32 cellular contexts compared by ENCODE assay signal in the genomic region with DNA sequence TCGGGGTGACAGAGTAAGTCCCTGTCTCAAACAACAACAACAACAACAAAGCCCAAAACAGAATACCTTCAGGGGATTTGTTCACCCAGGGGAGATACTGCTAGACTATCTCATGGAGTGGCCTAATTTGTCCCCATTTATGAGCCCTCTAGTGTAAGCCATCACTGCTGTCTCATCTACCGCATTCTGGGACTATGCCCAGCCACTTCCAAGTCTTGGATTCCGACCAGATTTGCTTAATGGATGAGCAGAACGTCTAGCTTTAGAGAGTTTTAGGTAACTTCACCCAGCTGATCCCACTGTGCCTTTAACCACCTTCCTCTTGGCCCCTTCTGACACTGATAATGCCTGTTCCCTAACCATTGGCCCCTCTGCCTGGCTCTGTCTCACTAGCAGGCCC. TPM values are rescaled to one million over a fixed set of nuclear protein-coding genes. Genes with fewer than 3 reads are reported as not detected.
DNase-seq lines count a peak whose midpoint lies in the region; ATAC-seq, FAIRE-seq and TF ChIP-seq lines count a peak whose summit lies in the region.
"Had no signal": no experiment of that assay in that cellular context is flagged by ENCODE, and none has a peak within 500 bp of the region (broad histone marks: within the 10 kb centered on the region; RNA-seq: fewer than 3 reads in every experiment).

No MANE protein-coding gene starts in this region.

- peak overlapping the region; percentile 42 for H4K8ac ChIP-seq in mesenchymal stem cell (ENCODE audit: low read length)

- peak; percentile 35 for DNase-seq in GM04504 (ENCODE audit: low read depth)
- DNase-seq in PC-3: peak; percentile 44
- no peak for DNase-seq in bronchial epithelial cell (ENCODE audit: low read depth)
- DNase-seq in mesenchymal stem cell: no peak
- DNase-seq in small intestine: no peak
- no peak for DNase-seq in aorta
- no peak for DNase-seq in WERI-Rb-1
- DNase-seq: activated CD4-positive, alpha-beta T cell treated with anti-CD3 and anti-CD28 coated beads, Interleukin-2, amount 10 ng/mL, durations not matched to agents 7 days and 5 days; activated effector memory CD4-positive, alpha-beta T cell treated with anti-CD3 and anti-CD28 coated beads, Interleukin-2, amount 50 U/mL, for 16 hours; activated T-cell treated with anti-CD3 and anti-CD28 coated beads, Interleukin-2, amount 50 U/mL, for 24 hours; anterior cingulate cortex; central memory CD4-positive, alpha-beta T cell; dermis blood vessel endothelial cell; GDM1; HCEC 1CT; NCI-H1436 treated with DMSO at 0.1 percent for 48 hours; NCI-H2107; NCI-H345; posterior cingulate gyrus; SHP77 treated with DMSO at 0.1 percent for 48 hours; stimulated activated CD4-positive, alpha-beta T cell treated with anti-CD3 and anti-CD28 coated beads, Interleukin-4, amount 100 ng/mL, for 1 hour; stomach; SW 1271; T-helper 9 cell had no signal

- H2BK5ac ChIP-seq in mesenchymal stem cell (ENCODE audit: low read depth, low read length, poor library complexity, severe bottlenecking): no peak overlapping the region

- H3K9me2 ChIP-seq in PC-3 (replicated peaks; ENCODE audit: low read length): no peaks in the 10 kb centered on the region

- H3K36me3 ChIP-seq in PC-3 (ENCODE audit: low read depth, low read length): no peaks in the 10 kb centered on the region
- no peaks in the 10 kb centered on the region for H3K36me3 ChIP-seq in bronchial epithelial cell (ENCODE audit: control insufficient read depth, insufficient read depth, low read length)
- peaks cover 0 to 25% of the 10 kb centered on the region in 2 experiments for H3K36me3 ChIP-seq in mesenchymal stem cell (ENCODE audit: control insufficient read depth in 1 of 2, insufficient read depth in 2 of 2, low read depth in 1 of 2, low read length in 2 of 2)
- no peaks in the 10 kb centered on the region for H3K36me3 ChIP-seq in small intestine (ENCODE audit: control insufficient read depth in 2 of 2, insufficient read depth in 2 of 2, low read length in 2 of 2)
- peaks cover 0 to 2% of the 10 kb centered on the region in 2 donors for H3K36me3 ChIP-seq in aorta (ENCODE audit: control insufficient read depth in 1 of 2, insufficient read depth in 2 of 2, low read length in 1 of 2)
- H3K36me3 ChIP-seq in WERI-Rb-1: no peaks in the 10 kb centered on the region
- H3K36me3 ChIP-seq: BLaER1 treated with 17β-estradiol and CSF1 and Interleukin-3, amounts not matched to agents 10 nM and 100 nM; stomach had no signal

- H3F3A ChIP-seq in PC-3 (ENCODE audit: low read length, unreplicated experiment): no peaks in the 10 kb centered on the region

- no peak for TF ChIP-seq CTCF in PC-3 (conservative IDR thresholded peaks at IDR 0.05; ENCODE audit: low read depth, low read length)
- no peak for TF ChIP-seq CTCF in bronchial epithelial cell (IDR thresholded peaks at IDR 0.05; ENCODE audit: insufficient read depth, low read length, severe bottlenecking)
- no peak for TF ChIP-seq CTCF in WERI-Rb-1 (IDR thresholded peaks at IDR 0.05; ENCODE audit: low read depth, low read length)

- POLR2A ChIA-PET in PC-3 (lab: Charles Lee; ENCODE audit: unreplicated experiment): no interaction called here

- H3K27ac ChIP-seq in PC-3 (ENCODE audit: low read length): no peak overlapping the region
- no peak overlapping the region for H3K27ac ChIP-seq in mesenchymal stem cell (ENCODE audit: low read length, poor library complexity, severe bottlenecking)
- no peak overlapping the region for H3K27ac ChIP-seq in small intestine (ENCODE audit: low read depth in 1 of 2, low read length in 1 of 2)
- no peak overlapping the region for H3K27ac ChIP-seq in aorta (ENCODE audit: low read depth in 1 of 2, low read length in 2 of 2)
- no peak overlapping the region for H3K27ac ChIP-seq in WERI-Rb-1
- H3K27ac ChIP-seq: BLaER1 treated with 17β-estradiol and CSF1 and Interleukin-3, amounts not matched to agents 10 nM and 100 nM; HL-60; neutrophil; stomach; tibial nerve had no signal

- peak overlapping the region in 1 of 2 experiments; percentile 42 for H2BK12ac ChIP-seq in mesenchymal stem cell (ENCODE audit: low read length in 2 of 2)

- H3K14ac ChIP-seq in mesenchymal stem cell (ENCODE audit: low read length in 2 of 2): peak overlapping the region in 1 of 2 experiments; percentile 37

- H3K4ac ChIP-seq in mesenchymal stem cell (ENCODE audit: low read depth in 1 of 2, low read length in 2 of 2): no peak overlapping the region

- H3K9ac ChIP-seq in PC-3 (ENCODE audit: low read length): no peak overlapping the region
- H3K9ac ChIP-seq in mesenchymal stem cell (ENCODE audit: low read length): no peak overlapping the region
- H3K9ac ChIP-seq: BLaER1 treated with 17β-estradiol and CSF1 and Interleukin-3, amounts not matched to agents 10 nM and 100 nM had no signal

- no peak overlapping the region for H2BK120ac ChIP-seq in mesenchymal stem cell (ENCODE audit: low read depth, low read length)

- H2AFZ ChIP-seq in PC-3 (ENCODE audit: low read length) (no peak overlapping the region), mesenchymal stem cell (ENCODE audit: low read depth, low read length) (no peak overlapping the region)

- no peak overlapping the region for H2BK15ac ChIP-seq in mesenchymal stem cell (ENCODE audit: low read depth, poor library complexity, severe bottlenecking)

- H3K4me2 ChIP-seq in PC-3 (ENCODE audit: low read length): no peak overlapping the region
- no peak overlapping the region for H3K4me2 ChIP-seq in mesenchymal stem cell (ENCODE audit: low read length, poor library complexity, severe bottlenecking)
- H3K4me2 ChIP-seq: BLaER1 treated with 17β-estradiol and CSF1 and Interleukin-3, amounts not matched to agents 10 nM and 100 nM had no signal

- no peak overlapping the region for H2AK5ac ChIP-seq in mesenchymal stem cell (ENCODE audit: low read length, severe bottlenecking)

- H3K27me3 ChIP-seq in PC-3 (ENCODE audit: low read length) (no peaks in the 10 kb centered on the region), bronchial epithelial cell (ENCODE audit: control insufficient read depth, insufficient read depth, low read length) (no peaks in the 10 kb centered on the region), mesenchymal stem cell (ENCODE audit: control insufficient read depth in 1 of 2, insufficient read depth in 1 of 2, low read length in 2 of 2) (no peaks in the 10 kb centered on the region), small intestine (ENCODE audit: control insufficient read depth in 2 of 2, insufficient read depth in 2 of 2, low read length in 2 of 2) (no peaks in the 10 kb centered on the region), aorta (ENCODE audit: control insufficient read depth in 1 of 2, insufficient read depth in 2 of 2, low read length in 1 of 2) (no peaks in the 10 kb centered on the region), WERI-Rb-1 (ENCODE audit: insufficient read depth, low read depth, severe bottlenecking) (no peaks in the 10 kb centered on the region)
- H3K27me3 ChIP-seq: BLaER1 treated with 17β-estradiol and CSF1 and Interleukin-3, amounts not matched to agents 10 nM and 100 nM; neutrophil; stomach; tibial nerve had no signal

- H3K4me3 ChIP-seq in PC-3 (ENCODE audit: low read length): no peak overlapping the region
- no peak overlapping the region for H3K4me3 ChIP-seq in bronchial epithelial cell (ENCODE audit: low read depth, low read length)
- no peak overlapping the region for H3K4me3 ChIP-seq in mesenchymal stem cell (ENCODE audit: insufficient read depth in 1 of 2, low read depth in 1 of 2, low read length in 2 of 2)
- no peak overlapping the region for H3K4me3 ChIP-seq in small intestine (ENCODE audit: low read depth in 1 of 2, low read length in 2 of 2)
- H3K4me3 ChIP-seq in aorta (ENCODE audit: low read length in 2 of 2): no peak overlapping the region
- no peak overlapping the region for H3K4me3 ChIP-seq in WERI-Rb-1 (ENCODE audit: low read depth, low read length)
- H3K4me3 ChIP-seq: BLaER1 treated with 17β-estradiol and CSF1 and Interleukin-3, amounts not matched to agents 10 nM and 100 nM; stomach; tibial nerve had no signal

- CTCF ChIA-PET in PC-3 (lab: Charles Lee): no interaction called here

- no TSS peak for BruUV-seq in PC-3 (replicated peaks; lab: Mats Ljungman, UMichigan)

- H3K9me3 ChIP-seq in PC-3 (ENCODE audit: low read length) (no peaks in the 10 kb centered on the region), mesenchymal stem cell (ENCODE audit: control insufficient read depth, low read length) (no peaks in the 10 kb centered on the region), small intestine (ENCODE audit: control insufficient read depth, low read depth) (no peaks in the 10 kb centered on the region), aorta (ENCODE audit: control insufficient read depth, low read length) (peaks cover 1% of the 10 kb centered on the region), WERI-Rb-1 (ENCODE audit: severe bottlenecking) (no peaks in the 10 kb centered on the region)
- H3K9me3 ChIP-seq: BLaER1 treated with 17β-estradiol and CSF1 and Interleukin-3, amounts not matched to agents 10 nM and 100 nM; neutrophil; stomach; tibial nerve had no signal

- FAIRE-seq in bronchial epithelial cell (lab: Jason Lieb, UNC): peak; percentile 28
- FAIRE-seq in small intestine (lab: Jason Lieb, UNC): no peak
- FAIRE-seq: RCC 7860 had no signal

- intact Hi-C loops in PC-3 (cut with micrococcal nuclease): no loop called here
- intact Hi-C loops in aorta (cut with DNase I): no loop called here

- H3K79me2 ChIP-seq in PC-3 (ENCODE audit: low read length): no peaks in the 10 kb centered on the region

- no peak overlapping the region for H4K91ac ChIP-seq in mesenchymal stem cell (ENCODE audit: low read length)

- 97% methylated on average over 4 of the region's 4 CpGs for WGBS in mesenchymal stem cell
- WGBS in small intestine, 3 donors: 71 to 82% (median 79%) methylated on average over 4 of the region's 4 CpGs
- 79 to 87% methylated on average over 4 of the region's 4 CpGs for WGBS in aorta, 2 donors

- H4K20me1 ChIP-seq in PC-3 (ENCODE audit: low read length): no peaks in the 10 kb centered on the region
- H4K20me1 ChIP-seq: BLaER1 treated with 17β-estradiol and CSF1 and Interleukin-3, amounts not matched to agents 10 nM and 100 nM had no signal

- H3K4me1 ChIP-seq in PC-3 (ENCODE audit: insufficient read depth, low read length) (peaks cover 16% of the 10 kb centered on the region), mesenchymal stem cell (ENCODE audit: control insufficient read depth, insufficient read depth, low read depth, low read length) (peaks cover 8% of the 10 kb centered on the region), small intestine (ENCODE audit: control insufficient read depth in 2 of 2, insufficient read depth in 1 of 2, low read depth in 1 of 2, low read length in 1 of 2) (no peaks in the 10 kb centered on the region), aorta (ENCODE audit: control insufficient read depth in 1 of 2, insufficient read depth in 2 of 2, low read length in 2 of 2) (no peaks in the 10 kb centered on the region)
- H3K4me1 ChIP-seq: BLaER1 treated with 17β-estradiol and CSF1 and Interleukin-3, amounts not matched to agents 10 nM and 100 nM; tibial nerve had no signal

- ATAC-seq in PC-3: no peak
- ATAC-seq in aorta (ENCODE audit: low FRiP score): no peak
- ATAC-seq: esophagus mucosa, sciatic nerve, WTC11 had no signal

- H3K18ac ChIP-seq in mesenchymal stem cell (ENCODE audit: low read depth in 1 of 2, low read length in 2 of 2): peak overlapping the region in 1 of 2 experiments; percentile 7

- H3K79me1 ChIP-seq in mesenchymal stem cell (replicated peaks; ENCODE audit: low read length, poor library complexity, severe bottlenecking): peaks cover 8% of the 10 kb centered on the region

- H3K23ac ChIP-seq in mesenchymal stem cell (ENCODE audit: low read length in 2 of 2): no peak overlapping the region

RNA-seq across cellular contexts. Expression of gene PAPSS2, which starts 47.1 kb away (rescaled TPM):
- total RNA-seq in PC-3 (2014; rRNA removed): 16.4 and 17.3 TPM in 2 replicates
- total RNA-seq in bronchial epithelial cell: 0.26 and 5.5 TPM in 2 replicates
- 79.7 TPM for polyA plus RNA-seq in mesenchymal stem cell (2013, experiment 1 of 2)
- 80.1 TPM for polyA plus RNA-seq in mesenchymal stem cell (2013, experiment 2 of 2)
- polyA plus RNA-seq in small intestine: 10 to 100 TPM; 28.4 to 78.9 (median 37.3) TPM
- 10 to 100 TPM; 42.9 to 57.2 TPM for total RNA-seq in aorta
- 10 to 100 TPM; 19.8 to 20.0 TPM for polyA plus RNA-seq in aorta

Comparison
In these comparisons a context has a peak if more than half of its experiments do, and no peak if none do; other contexts are left out.
1. DNase-seq: peak in GM04504 (single experiment) and PC-3 (single experiment); none in bronchial epithelial cell (single experiment), mesenchymal stem cell (single experiment), small intestine (single experiment), aorta (0 of 2) and WERI-Rb-1 (single experiment).